ENCODE assay signal across 11 cellular contexts in genomic region chr19:49043548-49043947, GRCh38. TPM values are rescaled to one million over a fixed set of nuclear protein-coding genes. Genes with fewer than 3 reads are reported as not detected.
"Had no signal": no experiment of that assay in that cellular context is flagged by ENCODE, and none has a peak within 500 bp of the region (broad histone marks: within the 10 kb centered on the region; RNA-seq: fewer than 3 reads in every experiment).

Gene CGB5 (plus strand): TSS chr19:49043848. CDS start chr19:49044210, 362 bp downstream.

RNA-seq across cellular contexts. Expression of gene CGB5, which starts in this region (rescaled TPM):
- total RNA-seq: stomach, subcutaneous adipose tissue, temporal lobe, thoracic aorta, tibial nerve, transverse colon, upper lobe of left lung, upper lobe of right lung, urinary bladder, uterus, vagina had no signal
- polyA plus RNA-seq: stomach, urinary bladder had no signal
